2 cellular contexts compared by ENCODE assay signal in the genomic region with DNA sequence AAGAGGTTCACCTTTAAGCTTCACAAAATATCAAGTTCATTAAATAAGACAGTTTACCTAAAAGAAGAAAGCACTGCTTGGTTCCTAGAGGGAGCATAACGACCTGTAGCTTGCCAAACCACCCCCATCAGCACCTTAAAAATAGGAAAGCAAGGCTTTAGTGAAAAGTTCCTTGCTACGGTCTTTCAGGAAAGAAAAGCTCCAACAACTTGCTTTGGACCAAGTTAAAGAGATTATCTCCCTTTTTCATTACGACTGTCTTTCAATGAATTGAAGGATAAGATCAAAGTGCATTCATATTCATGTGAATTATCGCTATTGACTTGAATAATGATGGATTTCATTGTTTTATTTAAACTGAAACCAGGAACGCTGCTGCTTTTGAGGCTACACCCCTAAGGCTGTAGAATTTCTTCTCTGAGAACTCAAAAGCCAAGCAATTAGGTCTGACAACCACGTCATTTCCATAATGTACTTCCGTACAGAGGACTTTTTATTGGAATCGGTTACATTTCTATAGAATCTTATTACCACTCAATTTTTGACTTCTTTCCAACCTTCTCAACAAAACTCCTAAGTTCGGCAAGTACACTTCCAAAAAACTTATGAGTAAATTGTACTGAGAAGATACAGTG.
A peak's percentile ranks its signal among the peaks of the same experiment; 100 is the strongest.
TF ChIP-seq lines count a peak whose summit lies in the region.

No MANE protein-coding gene starts in this region.

TF ChIP-seq in A549, 52 proteins besides CTCF, POLR2A, EP300 and RAD21:
- TF ChIP-seq CBX8 (IDR thresholded peaks at IDR 0.05): 0 out of 2 replicates have a peak, but pooled peaks have one; percentile 22
- TF ChIP-seq HOXA7 (CRISPR knock-in tag; IDR thresholded peaks at IDR 0.05): no peak

TF ChIP-seq in H1, 55 proteins besides CTCF, POLR2A, EP300 and RAD21:
- TF ChIP-seq BRCA1 (IDR thresholded peaks at IDR 0.05; ENCODE audit: low read depth, low read length): no peak
- TF ChIP-seq, protein P1, sequence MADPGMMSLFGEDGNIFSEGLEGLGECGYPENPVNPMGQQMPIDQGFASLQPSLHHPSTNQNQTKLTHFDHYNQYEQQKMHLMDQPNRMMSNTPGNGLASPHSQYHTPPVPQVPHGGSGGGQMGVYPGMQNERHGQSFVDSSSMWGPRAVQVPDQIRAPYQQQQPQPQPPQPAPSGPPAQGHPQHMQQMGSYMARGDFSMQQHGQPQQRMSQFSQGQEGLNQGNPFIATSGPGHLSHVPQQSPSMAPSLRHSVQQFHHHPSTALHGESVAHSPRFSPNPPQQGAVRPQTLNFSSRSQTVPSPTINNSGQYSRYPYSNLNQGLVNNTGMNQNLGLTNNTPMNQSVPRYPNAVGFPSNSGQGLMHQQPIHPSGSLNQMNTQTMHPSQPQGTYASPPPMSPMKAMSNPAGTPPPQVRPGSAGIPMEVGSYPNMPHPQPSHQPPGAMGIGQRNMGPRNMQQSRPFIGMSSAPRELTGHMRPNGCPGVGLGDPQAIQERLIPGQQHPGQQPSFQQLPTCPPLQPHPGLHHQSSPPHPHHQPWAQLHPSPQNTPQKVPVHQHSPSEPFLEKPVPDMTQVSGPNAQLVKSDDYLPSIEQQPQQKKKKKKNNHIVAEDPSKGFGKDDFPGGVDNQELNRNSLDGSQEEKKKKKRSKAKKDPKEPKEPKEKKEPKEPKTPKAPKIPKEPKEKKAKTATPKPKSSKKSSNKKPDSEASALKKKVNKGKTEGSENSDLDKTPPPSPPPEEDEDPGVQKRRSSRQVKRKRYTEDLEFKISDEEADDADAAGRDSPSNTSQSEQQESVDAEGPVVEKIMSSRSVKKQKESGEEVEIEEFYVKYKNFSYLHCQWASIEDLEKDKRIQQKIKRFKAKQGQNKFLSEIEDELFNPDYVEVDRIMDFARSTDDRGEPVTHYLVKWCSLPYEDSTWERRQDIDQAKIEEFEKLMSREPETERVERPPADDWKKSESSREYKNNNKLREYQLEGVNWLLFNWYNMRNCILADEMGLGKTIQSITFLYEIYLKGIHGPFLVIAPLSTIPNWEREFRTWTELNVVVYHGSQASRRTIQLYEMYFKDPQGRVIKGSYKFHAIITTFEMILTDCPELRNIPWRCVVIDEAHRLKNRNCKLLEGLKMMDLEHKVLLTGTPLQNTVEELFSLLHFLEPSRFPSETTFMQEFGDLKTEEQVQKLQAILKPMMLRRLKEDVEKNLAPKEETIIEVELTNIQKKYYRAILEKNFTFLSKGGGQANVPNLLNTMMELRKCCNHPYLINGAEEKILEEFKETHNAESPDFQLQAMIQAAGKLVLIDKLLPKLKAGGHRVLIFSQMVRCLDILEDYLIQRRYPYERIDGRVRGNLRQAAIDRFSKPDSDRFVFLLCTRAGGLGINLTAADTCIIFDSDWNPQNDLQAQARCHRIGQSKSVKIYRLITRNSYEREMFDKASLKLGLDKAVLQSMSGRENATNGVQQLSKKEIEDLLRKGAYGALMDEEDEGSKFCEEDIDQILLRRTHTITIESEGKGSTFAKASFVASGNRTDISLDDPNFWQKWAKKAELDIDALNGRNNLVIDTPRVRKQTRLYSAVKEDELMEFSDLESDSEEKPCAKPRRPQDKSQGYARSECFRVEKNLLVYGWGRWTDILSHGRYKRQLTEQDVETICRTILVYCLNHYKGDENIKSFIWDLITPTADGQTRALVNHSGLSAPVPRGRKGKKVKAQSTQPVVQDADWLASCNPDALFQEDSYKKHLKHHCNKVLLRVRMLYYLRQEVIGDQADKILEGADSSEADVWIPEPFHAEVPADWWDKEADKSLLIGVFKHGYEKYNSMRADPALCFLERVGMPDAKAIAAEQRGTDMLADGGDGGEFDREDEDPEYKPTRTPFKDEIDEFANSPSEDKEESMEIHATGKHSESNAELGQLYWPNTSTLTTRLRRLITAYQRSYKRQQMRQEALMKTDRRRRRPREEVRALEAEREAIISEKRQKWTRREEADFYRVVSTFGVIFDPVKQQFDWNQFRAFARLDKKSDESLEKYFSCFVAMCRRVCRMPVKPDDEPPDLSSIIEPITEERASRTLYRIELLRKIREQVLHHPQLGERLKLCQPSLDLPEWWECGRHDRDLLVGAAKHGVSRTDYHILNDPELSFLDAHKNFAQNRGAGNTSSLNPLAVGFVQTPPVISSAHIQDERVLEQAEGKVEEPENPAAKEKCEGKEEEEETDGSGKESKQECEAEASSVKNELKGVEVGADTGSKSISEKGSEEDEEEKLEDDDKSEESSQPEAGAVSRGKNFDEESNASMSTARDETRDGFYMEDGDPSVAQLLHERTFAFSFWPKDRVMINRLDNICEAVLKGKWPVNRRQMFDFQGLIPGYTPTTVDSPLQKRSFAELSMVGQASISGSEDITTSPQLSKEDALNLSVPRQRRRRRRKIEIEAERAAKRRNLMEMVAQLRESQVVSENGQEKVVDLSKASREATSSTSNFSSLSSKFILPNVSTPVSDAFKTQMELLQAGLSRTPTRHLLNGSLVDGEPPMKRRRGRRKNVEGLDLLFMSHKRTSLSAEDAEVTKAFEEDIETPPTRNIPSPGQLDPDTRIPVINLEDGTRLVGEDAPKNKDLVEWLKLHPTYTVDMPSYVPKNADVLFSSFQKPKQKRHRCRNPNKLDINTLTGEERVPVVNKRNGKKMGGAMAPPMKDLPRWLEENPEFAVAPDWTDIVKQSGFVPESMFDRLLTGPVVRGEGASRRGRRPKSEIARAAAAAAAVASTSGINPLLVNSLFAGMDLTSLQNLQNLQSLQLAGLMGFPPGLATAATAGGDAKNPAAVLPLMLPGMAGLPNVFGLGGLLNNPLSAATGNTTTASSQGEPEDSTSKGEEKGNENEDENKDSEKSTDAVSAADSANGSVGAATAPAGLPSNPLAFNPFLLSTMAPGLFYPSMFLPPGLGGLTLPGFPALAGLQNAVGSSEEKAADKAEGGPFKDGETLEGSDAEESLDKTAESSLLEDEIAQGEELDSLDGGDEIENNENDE (IDR thresholded peaks at IDR 0.05; ENCODE audit: insufficient replicate concordance, low read length): no peak
- TF ChIP-seq KDM4A (IDR thresholded peaks at IDR 0.05; ENCODE audit: low read depth, low read length, severe bottlenecking): no peak
- no peak for TF ChIP-seq CEBPB (IDR thresholded peaks at IDR 0.05; ENCODE audit: low read depth, low read length)
- TF ChIP-seq BCL11A (IDR thresholded peaks at IDR 0.05; ENCODE audit: low read depth in 2 of 2, low read length in 2 of 2): no peak
- no peak for TF ChIP-seq SP2 (IDR thresholded peaks at IDR 0.05; ENCODE audit: low read length)
- no peak for TF ChIP-seq ZNF274 (IDR thresholded peaks at IDR 0.05; ENCODE audit: borderline replicate concordance, extremely low read depth, low read length)
- TF ChIP-seq SUZ12 (IDR thresholded peaks at IDR 0.05; ENCODE audit: low read length): peak; percentile 40
- TF ChIP-seq CTBP2 (IDR thresholded peaks at IDR 0.05; ENCODE audit: borderline replicate concordance, insufficient read depth, insufficient read length, low read length): no peak
- no peak for TF ChIP-seq RFX5 (IDR thresholded peaks at IDR 0.05; ENCODE audit: borderline replicate concordance, low read depth, low read length)
- TF ChIP-seq EZH2 (IDR thresholded peaks at IDR 0.05; ENCODE audit: low read depth, low read length, severe bottlenecking): peak; percentile 48
- TF ChIP-seq SIN3A (conservative IDR thresholded peaks at IDR 0.05 in 1 of 2, IDR thresholded peaks at IDR 0.05 in 1 of 2; ENCODE audit: low read depth in 1 of 2, low read length in 2 of 2): no peak
- TF ChIP-seq FOSL1 (IDR thresholded peaks at IDR 0.05; ENCODE audit: insufficient read depth, low read depth, low read length): no peak
- no peak; the same call in 1 of the 2 replicates for TF ChIP-seq CBX8 (IDR thresholded peaks at IDR 0.05; ENCODE audit: borderline replicate concordance, low read depth, low read length)
